Comparison of ENCODE assay signal across 21 cellular contexts in the genomic region with DNA sequence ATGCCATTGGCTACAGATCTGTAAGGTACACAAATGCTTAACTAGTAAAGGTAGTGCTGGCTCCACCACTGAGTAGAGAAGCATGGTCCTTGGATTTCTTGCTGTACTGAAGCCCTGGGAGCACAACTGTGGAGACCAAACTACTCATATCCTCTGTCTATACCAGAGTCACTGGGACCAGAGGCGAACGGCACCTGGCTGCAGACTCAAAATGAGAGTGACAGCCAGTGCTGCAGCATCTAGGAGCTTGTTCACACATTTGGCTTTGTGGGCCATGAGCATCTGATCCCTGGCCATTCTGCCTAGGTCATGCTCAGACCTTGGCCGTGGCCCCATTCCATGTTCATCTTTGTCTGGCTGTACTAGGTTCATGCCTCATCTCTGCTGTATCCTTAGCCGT. TPM values are rescaled to one million over a fixed set of nuclear protein-coding genes. Genes with fewer than 3 reads are reported as not detected.
"Had no signal": no experiment of that assay in that cellular context is flagged by ENCODE, and none has a peak within 500 bp of the region (broad histone marks: within the 10 kb centered on the region; RNA-seq: fewer than 3 reads in every experiment).

No MANE protein-coding gene starts in this region.

- H3K36me3 ChIP-seq: esophagus squamous epithelium, neural progenitor cell, prostate gland, right atrium auricular region, tibial nerve, uterus had no signal

- H3K4me2 ChIP-seq: neural progenitor cell had no signal

- DNase-seq: activated CD4-positive, alpha-beta T cell treated with anti-CD3 and anti-CD28 coated beads for 36 hours; activated effector memory CD4-positive, alpha-beta T cell treated with anti-CD3 and anti-CD28 coated beads, Interleukin-2, amount 50 U/mL, for 16 hours; activated naive CD4-positive, alpha-beta T cell treated with anti-CD3 and anti-CD28 coated beads, Interleukin-2, amount 50 U/mL, for 16 hours; activated T-cell treated with anti-CD3 and anti-CD28 coated beads, Interleukin-2, amount 50 U/mL, for 72 hours; aorta; cortex of kidney; effector CD4-positive, alpha-beta T cell; esophagus squamous epithelium; heart right ventricle; mesenchymal stem cell; naive thymus-derived CD4-positive, alpha-beta T cell; stimulated activated CD4-positive, alpha-beta T cell treated with anti-CD3 and anti-CD28 coated beads, Interleukin-12 subunit alpha, Interleukin-12 subunit beta, amount 100 ng/mL, for 4 hours; stimulated activated CD4-positive, alpha-beta T cell treated with anti-CD3 and anti-CD28 coated beads, Interleukin-1b, Interleukin-23, amount 100 ng/mL, for 48 hours; uterus had no signal

- H3K4me1 ChIP-seq: heart right ventricle, neural progenitor cell, prostate gland, right atrium auricular region, tibial nerve, uterus had no signal

- ATAC-seq: activated CD4-positive, alpha-beta T cell treated with anti-CD3 and anti-CD28 coated beads for 36 hours; activated T-cell treated with anti-CD3 and anti-CD28 coated beads, Interleukin-2, amount 50 U/mL, for 72 hours; heart right ventricle; naive thymus-derived CD4-positive, alpha-beta T cell; WTC11 had no signal

- H3K27me3 ChIP-seq: heart right ventricle, neural progenitor cell, right atrium auricular region, tibial nerve, uterus had no signal

- H3K27ac ChIP-seq: esophagus squamous epithelium, heart right ventricle, neural progenitor cell, prostate gland, right atrium auricular region, tibial nerve, uterus had no signal

- H3K4me3 ChIP-seq: esophagus squamous epithelium, heart right ventricle, neural progenitor cell, prostate gland, right atrium auricular region, tibial nerve, uterus had no signal

- H3K9me3 ChIP-seq: esophagus squamous epithelium, heart right ventricle, prostate gland, right atrium auricular region, tibial nerve, uterus had no signal

- H3K9ac ChIP-seq: neural progenitor cell had no signal

- H2AFZ ChIP-seq: neural progenitor cell had no signal

RNA-seq across cellular contexts. Expression of gene LRRC18, which starts 31.9 kb away (rescaled TPM):
- total RNA-seq: activated CD4-positive, alpha-beta T cell treated with anti-CD3 and anti-CD28 coated beads for 36 hours; activated T-cell treated with anti-CD3 and anti-CD28 coated beads, Interleukin-2, amount 50 U/mL, for 72 hours; aorta; liver; naive thymus-derived CD4-positive, alpha-beta T cell; osteoblast; right atrium auricular region; tibial nerve; WTC11 had no signal
- polyA plus RNA-seq: aorta; heart right ventricle; liver; naive thymus-derived CD4-positive, alpha-beta T cell had no signal
